ENCODE assay signal across 34 cellular contexts in the genomic region with DNA sequence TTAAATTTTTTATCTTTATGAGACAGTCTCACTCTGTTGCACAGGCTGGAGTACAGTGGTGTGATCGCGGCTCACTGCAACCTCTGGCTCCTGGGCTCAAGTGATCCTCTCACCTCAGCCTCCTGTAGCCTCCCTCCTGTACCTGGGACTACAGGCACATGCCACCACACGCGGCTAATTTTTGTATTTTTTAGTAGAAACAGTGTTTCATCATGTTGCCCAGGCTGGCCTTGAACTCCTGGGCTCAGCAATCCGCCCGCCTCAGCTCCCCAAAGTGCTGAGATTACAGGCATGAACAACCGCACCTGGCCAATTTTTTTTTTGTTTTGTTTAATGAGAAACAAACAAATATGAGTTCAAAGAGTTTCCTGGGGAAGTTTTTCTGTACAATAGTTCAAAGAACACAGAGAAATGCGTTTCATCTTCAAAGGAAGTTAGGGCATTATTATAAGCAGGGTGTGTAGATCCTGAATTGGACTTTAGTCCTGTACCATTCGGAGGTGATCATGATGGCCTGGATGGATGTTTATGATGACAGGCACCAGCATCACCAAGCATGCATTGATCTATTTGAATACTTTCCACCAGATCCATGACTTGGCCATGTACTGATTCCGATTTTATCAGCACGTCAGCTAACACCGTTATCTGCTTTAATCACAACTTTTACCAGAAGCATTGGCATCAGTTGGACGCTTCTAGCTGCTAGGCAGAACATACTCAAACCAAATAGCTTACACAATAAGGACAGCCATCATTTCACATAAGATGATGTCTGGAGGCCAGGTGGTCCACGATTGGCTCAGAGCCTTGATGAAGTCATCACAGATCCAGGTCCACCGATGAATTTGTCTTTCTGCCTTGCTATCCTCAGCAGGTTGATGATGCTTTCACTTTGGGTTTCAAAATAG. TPM values are rescaled to one million over a fixed set of nuclear protein-coding genes. Genes with fewer than 3 reads are reported as not detected.
"Had no signal": no experiment of that assay in that cellular context is flagged by ENCODE, and none has a peak within 500 bp of the region (broad histone marks: within the 10 kb centered on the region; RNA-seq: fewer than 3 reads in every experiment).

No MANE protein-coding gene starts in this region.

- DNase-seq: activated CD4-positive, alpha-beta T cell treated with anti-CD3 and anti-CD28 coated beads, Interleukin-2, amount 50 U/mL, for 1 hour; activated CD8-positive, alpha-beta memory T cell treated with anti-CD3 and anti-CD28 coated beads, Interleukin-2, amount 10 ng/mL, durations not matched to agents 7 days and 5 days; activated CD8-positive, alpha-beta T cell treated with anti-CD3 and anti-CD28 coated beads, Interleukin-2, amount 10 ng/mL, durations not matched to agents 7 days and 5 days; activated naive CD4-positive, alpha-beta T cell; activated T-cell treated with anti-CD3 and anti-CD28 coated beads, Interleukin-2, amount 50 U/mL, for 72 hours; dermis blood vessel endothelial cell; effector CD4-positive, alpha-beta T cell; foreskin keratinocyte; heart right ventricle; left lung; mesendoderm; posterior cingulate gyrus; right cardiac atrium; stimulated activated CD4-positive, alpha-beta T cell treated with anti-CD3 and anti-CD28 coated beads, Interleukin-4, amount 100 ng/mL, for 24 hours; T1000; WERI-Rb-1 had no signal

- H3K27ac Mint-ChIP-seq: activated CD8-positive, alpha-beta memory T cell treated with anti-CD3 and anti-CD28 coated beads, Interleukin-2, amount 10 ng/mL, durations not matched to agents 7 days and 5 days; activated CD8-positive, alpha-beta T cell treated with anti-CD3 and anti-CD28 coated beads, Interleukin-2, amount 10 ng/mL, durations not matched to agents 7 days and 5 days; activated naive CD4-positive, alpha-beta T cell treated with anti-CD3 and anti-CD28 coated beads, Interleukin-2, amount 50 U/mL, for 72 hours; activated T-cell treated with anti-CD3 and anti-CD28 coated beads, Interleukin-2, amount 50 U/mL, for 72 hours; nephron; stimulated activated effector memory CD8-positive, alpha-beta T cell treated with anti-CD3 and anti-CD28 coated beads, Interleukin-12 subunit alpha, Interleukin-12 subunit beta, amount 100 ng/mL, for 72 hours; stimulated activated naive CD8-positive, alpha-beta T cell treated with anti-CD3 and anti-CD28 coated beads, Interleukin-15, Interleukin-2, amounts not matched to agents 100 ng/mL and 50 ng/mL, for 24 hours; type B pancreatic cell had no signal

- H3K4me3 ChIP-seq: breast epithelium, esophagus muscularis mucosa, heart right ventricle, left lung, lung, thoracic aorta, vagina had no signal

- H3K27ac ChIP-seq: breast epithelium, esophagus muscularis mucosa, foreskin keratinocyte, heart right ventricle, left lung, thoracic aorta, vagina, WERI-Rb-1 had no signal

- H3K36me3 ChIP-seq: breast epithelium, esophagus muscularis mucosa, heart right ventricle, left lung, thoracic aorta, vagina, WERI-Rb-1 had no signal

- H3K4me1 Mint-ChIP-seq: activated CD8-positive, alpha-beta memory T cell treated with anti-CD3 and anti-CD28 coated beads, Interleukin-2, amount 10 ng/mL, durations not matched to agents 7 days and 5 days; central memory CD8-positive, alpha-beta T cell; nephron; stimulated activated effector memory CD8-positive, alpha-beta T cell treated with anti-CD3 and anti-CD28 coated beads, Interleukin-12 subunit alpha, Interleukin-12 subunit beta, amount 100 ng/mL, for 72 hours had no signal

- H3K4me1 ChIP-seq: esophagus muscularis mucosa, foreskin keratinocyte, left lung, vagina had no signal

- ATAC-seq: activated CD8-positive, alpha-beta memory T cell treated with anti-CD3 and anti-CD28 coated beads, Interleukin-2, amount 10 ng/mL, durations not matched to agents 7 days and 5 days; activated CD8-positive, alpha-beta T cell treated with anti-CD3 and anti-CD28 coated beads, Interleukin-2, amount 10 ng/mL, durations not matched to agents 7 days and 5 days; activated naive CD4-positive, alpha-beta T cell treated with anti-CD3 and anti-CD28 coated beads, Interleukin-2, amount 50 U/mL, for 72 hours; activated T-cell treated with anti-CD3 and anti-CD28 coated beads, Interleukin-2, amount 50 U/mL, for 72 hours; foreskin keratinocyte; heart right ventricle; left lung; right cardiac atrium; stimulated activated effector memory CD8-positive, alpha-beta T cell treated with anti-CD3 and anti-CD28 coated beads, Interleukin-12 subunit alpha, Interleukin-12 subunit beta, amount 100 ng/mL, for 72 hours had no signal

- H3K36me3 Mint-ChIP-seq: activated CD8-positive, alpha-beta memory T cell treated with anti-CD3 and anti-CD28 coated beads, Interleukin-2, amount 10 ng/mL, durations not matched to agents 7 days and 5 days; activated naive CD4-positive, alpha-beta T cell treated with anti-CD3 and anti-CD28 coated beads, Interleukin-2, amount 50 U/mL, for 72 hours; stimulated activated effector memory CD8-positive, alpha-beta T cell treated with anti-CD3 and anti-CD28 coated beads, Interleukin-12 subunit alpha, Interleukin-12 subunit beta, amount 100 ng/mL, for 72 hours; type B pancreatic cell had no signal

- H3K9me3 Mint-ChIP-seq: activated naive CD4-positive, alpha-beta T cell treated with anti-CD3 and anti-CD28 coated beads, Interleukin-2, amount 50 U/mL, for 72 hours; activated T-cell treated with anti-CD3 and anti-CD28 coated beads, Interleukin-2, amount 50 U/mL, for 72 hours; central memory CD8-positive, alpha-beta T cell; nephron; stimulated activated effector memory CD8-positive, alpha-beta T cell treated with anti-CD3 and anti-CD28 coated beads, Interleukin-12 subunit alpha, Interleukin-12 subunit beta, amount 100 ng/mL, for 72 hours; stimulated activated naive CD8-positive, alpha-beta T cell treated with anti-CD3 and anti-CD28 coated beads, Interleukin-15, Interleukin-2, amounts not matched to agents 100 ng/mL and 50 ng/mL, for 24 hours; type B pancreatic cell had no signal

- H3K27me3 ChIP-seq: breast epithelium, vagina had no signal

- H3K9me3 ChIP-seq: breast epithelium, esophagus muscularis mucosa, heart right ventricle, left lung, thoracic aorta, vagina had no signal

- H3K4me3 Mint-ChIP-seq: activated CD8-positive, alpha-beta memory T cell treated with anti-CD3 and anti-CD28 coated beads, Interleukin-2, amount 10 ng/mL, durations not matched to agents 7 days and 5 days; activated CD8-positive, alpha-beta T cell treated with anti-CD3 and anti-CD28 coated beads, Interleukin-2, amount 10 ng/mL, durations not matched to agents 7 days and 5 days; activated T-cell treated with anti-CD3 and anti-CD28 coated beads, Interleukin-2, amount 50 U/mL, for 72 hours; central memory CD8-positive, alpha-beta T cell; nephron; stimulated activated effector memory CD8-positive, alpha-beta T cell treated with anti-CD3 and anti-CD28 coated beads, Interleukin-12 subunit alpha, Interleukin-12 subunit beta, amount 100 ng/mL, for 72 hours; stimulated activated naive CD8-positive, alpha-beta T cell treated with anti-CD3 and anti-CD28 coated beads, Interleukin-15, Interleukin-2, amounts not matched to agents 100 ng/mL and 50 ng/mL, for 24 hours; type B pancreatic cell had no signal

RNA-seq across cellular contexts. Expression of gene TCF23, which starts 28.9 kb away (rescaled TPM):
- total RNA-seq: activated CD8-positive, alpha-beta memory T cell treated with anti-CD3 and anti-CD28 coated beads, Interleukin-2, amount 10 ng/mL, durations not matched to agents 7 days and 5 days; activated CD8-positive, alpha-beta T cell treated with anti-CD3 and anti-CD28 coated beads, Interleukin-2, amount 10 ng/mL, durations not matched to agents 7 days and 5 days; activated T-cell treated with anti-CD3 and anti-CD28 coated beads, Interleukin-2, amount 50 U/mL, for 72 hours; breast epithelium; dermis blood vessel endothelial cell; esophagus muscularis mucosa; glomerular endothelial cell; kidney epithelial cell; mononuclear cell; myocyte; osteoblast; thoracic aorta had no signal

RNA-seq across cellular contexts. Expression of gene PRR30, which starts 38.5 kb away (rescaled TPM):
- total RNA-seq: activated CD8-positive, alpha-beta memory T cell treated with anti-CD3 and anti-CD28 coated beads, Interleukin-2, amount 10 ng/mL, durations not matched to agents 7 days and 5 days; activated CD8-positive, alpha-beta T cell treated with anti-CD3 and anti-CD28 coated beads, Interleukin-2, amount 10 ng/mL, durations not matched to agents 7 days and 5 days; activated naive CD4-positive, alpha-beta T cell treated with anti-CD3 and anti-CD28 coated beads, Interleukin-2, amount 50 U/mL, for 72 hours; activated T-cell treated with anti-CD3 and anti-CD28 coated beads, Interleukin-2, amount 50 U/mL, for 72 hours; breast epithelium; dermis blood vessel endothelial cell; esophagus muscularis mucosa; foreskin keratinocyte; glomerular endothelial cell; heart right ventricle; kidney epithelial cell; left lung; lung; mononuclear cell; myocyte; osteoblast; right cardiac atrium; skeletal muscle tissue; subcutaneous adipose tissue; thoracic aorta; vagina had no signal
